Comparison of ENCODE assay signal across 31 cellular contexts in the genomic region with DNA sequence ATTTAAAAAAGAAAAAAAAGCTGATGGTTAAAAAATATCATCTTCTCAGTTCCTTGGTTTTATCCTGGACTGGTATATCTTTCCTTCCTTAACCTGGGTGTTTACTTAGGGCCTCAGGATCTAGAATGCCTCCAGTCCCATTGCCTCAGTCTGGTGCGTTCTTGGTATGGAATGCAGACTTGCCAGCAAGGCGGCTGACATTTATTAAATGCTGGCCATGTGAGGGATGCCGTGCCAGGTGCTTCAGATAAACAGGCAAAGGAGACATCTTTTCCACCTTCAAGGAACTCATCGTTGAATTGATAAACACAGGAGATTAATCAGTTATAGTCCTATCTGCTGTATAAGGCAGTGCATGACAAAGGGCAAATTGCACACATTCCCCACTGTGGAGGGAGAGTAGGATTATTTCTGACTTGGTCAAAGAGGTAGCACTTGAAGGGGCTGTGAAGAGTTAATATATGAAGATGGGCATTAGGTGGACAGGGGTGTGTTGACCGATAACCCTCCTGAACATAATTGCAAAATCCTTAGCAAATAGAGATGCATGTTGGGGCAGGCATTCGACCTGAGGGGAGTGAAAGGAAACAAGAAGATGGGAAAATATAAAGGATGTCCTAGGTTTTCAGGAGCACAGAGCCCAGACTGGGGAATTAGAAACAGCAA. TPM values are rescaled to one million over a fixed set of nuclear protein-coding genes. Genes with fewer than 3 reads are reported as not detected.
A peak's percentile ranks its signal among the peaks of the same experiment; 100 is the strongest.
DNase-seq lines count a peak whose midpoint lies in the region; ATAC-seq, FAIRE-seq and TF ChIP-seq lines count a peak whose summit lies in the region.
"Had no signal": no experiment of that assay in that cellular context is flagged by ENCODE, and none has a peak within 500 bp of the region (broad histone marks: within the 10 kb centered on the region; RNA-seq: fewer than 3 reads in every experiment).

No MANE protein-coding gene starts in this region.

- CTCF ChIA-PET in mammary epithelial cell (lab: Charles Lee; ENCODE audit: low non-redundant PET) = interaction anchor here (0.6 kb wide), 1 partner anchor 121 kb away, joined by 4 read pairs; no protein-coding TSS in a partner anchor
- CTCF ChIA-PET in MCF 10A (lab: Yijun Ruan, JAX) = interaction anchor here (0.6 to 0.7 kb wide), 2 partner anchors 42 to 277 kb away, joined by 3 read pairs; no protein-coding TSS in a partner anchor
- CTCF ChIA-PET in HepG2 (lab: Yijun Ruan, JAX; ENCODE audit: low intra/inter-chr PET ratio, low total read pairs) = no interaction called here

- H4K20me1 ChIP-seq in mammary epithelial cell (ENCODE audit: insufficient read depth, low read length) = no peaks in the 10 kb centered on the region
- H4K20me1 ChIP-seq in HepG2 (ENCODE audit: insufficient read depth, low read length) = no peaks in the 10 kb centered on the region
- no peaks in the 10 kb centered on the region for H4K20me1 ChIP-seq in osteoblast (ENCODE audit: insufficient read depth, low read length)
- H4K20me1 ChIP-seq: BLaER1 had no signal

- peaks cover 10% of the 10 kb centered on the region for H3K4me1 ChIP-seq in mammary epithelial cell (ENCODE audit: insufficient read depth, low read length)
- peaks cover 41% of the 10 kb centered on the region for H3K4me1 ChIP-seq in HepG2 (ENCODE audit: insufficient read depth, low read length)
- no peaks in the 10 kb centered on the region for H3K4me1 ChIP-seq in osteoblast (ENCODE audit: insufficient read depth, low read length)

- peaks cover 7% of the 10 kb centered on the region for H3K4me1 Mint-ChIP-seq in MCF 10A (ENCODE audit: insufficient read depth, unreplicated experiment)

- H2AFZ ChIP-seq in mammary epithelial cell (ENCODE audit: low read depth, low read length) (no peak overlapping the region), HepG2 (ENCODE audit: low read length) (no peak overlapping the region), osteoblast (ENCODE audit: low read length) (no peak overlapping the region)
- H2AFZ ChIP-seq: PC-9 had no signal

- H3K9me3 Mint-ChIP-seq in MCF 10A (ENCODE audit: unreplicated experiment) = peaks cover 19% of the 10 kb centered on the region

- H3K4me2 ChIP-seq in mammary epithelial cell (ENCODE audit: insufficient read depth, low read depth, low read length) (peak overlapping the region; percentile 2), HepG2 (ENCODE audit: low read depth, low read length) (peak overlapping the region; percentile 6; the same call in 1 of the 2 replicates), osteoblast (ENCODE audit: insufficient read depth, low read length) (no peak overlapping the region)
- H3K4me2 ChIP-seq: BLaER1, PC-9 had no signal

- in situ Hi-C loops in mammary epithelial cell (cut with MboI; ENCODE audit: low sequenced_read_pairs in 2 of 2) = no loop called here
- in situ Hi-C loops in HepG2 (cut with HindIII; ENCODE audit: extremely low pct_ligation_motif_present, low pct_unique_long_range_greater_than_20kb) = no loop called here

- TF ChIP-seq CTCF in mammary epithelial cell (conservative IDR thresholded peaks at IDR 0.05 in 1 of 2, IDR thresholded peaks at IDR 0.05 in 1 of 2; ENCODE audit: extremely low read depth in 1 of 2, insufficient read depth in 1 of 2, low read depth in 1 of 2, low read length in 2 of 2) (no peak), MCF 10A (IDR thresholded peaks at IDR 0.05; ENCODE audit: unreplicated experiment) (no peak), epithelial cell of esophagus (IDR thresholded peaks at IDR 0.05; ENCODE audit: insufficient read depth, low read depth, low read length, missing control alignments) (no peak), HepG2 (CRISPR knock-in tag; IDR thresholded peaks at IDR 0.05) (no peak), coronary artery (IDR thresholded peaks at IDR 0.05) (no peak), osteoblast (IDR thresholded peaks at IDR 0.05; ENCODE audit: extremely low read depth, low read depth, low read length) (no peak)

- peaks cover 13% of the 10 kb centered on the region for H3K36me3 Mint-ChIP-seq in MCF 10A (ENCODE audit: insufficient read depth, unreplicated experiment)

- H3K9ac ChIP-seq in mammary epithelial cell (ENCODE audit: insufficient read depth, low read length) = no peak overlapping the region
- H3K9ac ChIP-seq in HepG2 (ENCODE audit: insufficient read depth, low read depth, low read length) = no peak overlapping the region
- H3K9ac ChIP-seq: BLaER1 had no signal

- H3K36me3 ChIP-seq in mammary epithelial cell (ENCODE audit: insufficient read depth, low read length) = no peaks in the 10 kb centered on the region
- no peaks in the 10 kb centered on the region for H3K36me3 ChIP-seq in HepG2 (replicated peaks in 1 of 2; ENCODE audit: control insufficient read depth in 1 of 2, insufficient read depth in 2 of 2, low read length in 2 of 2)
- no peaks in the 10 kb centered on the region for H3K36me3 ChIP-seq in osteoblast (ENCODE audit: insufficient read depth, low read length)
- H3K36me3 ChIP-seq: BLaER1 had no signal

- H3K4me3 ChIP-seq in mammary epithelial cell (replicated peaks in 1 of 3; ENCODE audit: insufficient read depth in 1 of 3, low read depth in 2 of 3, low read length in 3 of 3) (no peak overlapping the region), epithelial cell of esophagus (ENCODE audit: low read length) (no peak overlapping the region), HepG2 (replicated peaks in 1 of 3; ENCODE audit: insufficient read depth in 1 of 3, low read depth in 2 of 3, low read length in 3 of 3) (no peak overlapping the region), coronary artery (no peak overlapping the region), osteoblast (ENCODE audit: insufficient read depth, low read length) (no peak overlapping the region)
- H3K4me3 ChIP-seq: BLaER1, GM12878, K562, PC-9 had no signal

- no peak for TF ChIP-seq RAD21 in HepG2 (CRISPR knock-in tag; IDR thresholded peaks at IDR 0.05)

- TF ChIP-seq EP300 in HepG2 (IDR thresholded peaks at IDR 0.05; ENCODE audit: low read depth in 2 of 2, low read length in 2 of 2) (no peak), HepG2 (CRISPR knock-in tag; IDR thresholded peaks at IDR 0.05; ENCODE audit: borderline replicate concordance) (no peak)

- H3K4me3 Mint-ChIP-seq in MCF 10A (ENCODE audit: unreplicated experiment) = no peak overlapping the region

- dilution Hi-C loops in mammary epithelial cell (cut with HindIII; ENCODE audit: low sequenced_read_pairs) = no loop called here

- DNase-seq in mammary epithelial cell = no peak
- DNase-seq in MCF 10A (ENCODE audit: unreplicated experiment) = no peak
- peak; percentile 59 for DNase-seq in epithelial cell of esophagus (ENCODE audit: low read depth)
- DNase-seq in HepG2 (ENCODE audit: low spot score) = no peak
- no peak for DNase-seq in coronary artery (ENCODE audit: low spot score)
- no peak for DNase-seq in osteoblast (ENCODE audit: insufficient read length, low spot score, missing footprints)
- DNase-seq: CD4-positive, alpha-beta memory T cell; COR-L47; DMS 273 treated with DMSO at 0.1 percent for 48 hours; DMS79; EL; GDM1; Kasumi-1; MV-4-11; NCI-H1105; NCI-H1436 treated with DMSO at 0.1 percent for 48 hours; NCI-H1930; NCI-H446; NCI-H524 treated with DMSO at 0.1 percent for 48 hours; NCI-H774; PC-9; SHP77 had no signal

- no peak overlapping the region for H3K27ac Mint-ChIP-seq in MCF 10A (ENCODE audit: low read depth, unreplicated experiment)

- ATAC-seq in HepG2 (peak; percentile 37), GM21423 (IDR thresholded peaks at IDR 0.05; ENCODE audit: unreplicated experiment) (no peak), HG03432 (IDR thresholded peaks at IDR 0.05; ENCODE audit: unreplicated experiment) (no peak)
- ATAC-seq: GM12878, HCT116 had no signal

- POLR2A ChIA-PET in MCF 10A (lab: Yijun Ruan, JAX) = interaction anchor here (0.6 kb wide), 1 partner anchor 24 kb away, joined by 3 read pairs; no protein-coding TSS in a partner anchor
- POLR2A ChIA-PET in HepG2 (lab: Yijun Ruan, JAX) = no interaction called here

- BruUV-seq in mammary epithelial cell (replicated peaks; lab: Mats Ljungman, UMichigan) (no TSS peak), MCF 10A (replicated peaks; lab: Mats Ljungman, UMichigan) (no TSS peak), HepG2 (replicated peaks; lab: Mats Ljungman, UMichigan) (no TSS peak)

- no peaks in the 10 kb centered on the region for H3K79me2 ChIP-seq in mammary epithelial cell (ENCODE audit: insufficient read depth, low read length)
- H3K79me2 ChIP-seq in HepG2 (ENCODE audit: insufficient read depth, low read length) = no peaks in the 10 kb centered on the region
- H3K79me2 ChIP-seq in osteoblast (ENCODE audit: insufficient read depth, low read length) = no peaks in the 10 kb centered on the region

- no peaks in the 10 kb centered on the region for H3K9me3 ChIP-seq in mammary epithelial cell (replicated peaks; ENCODE audit: insufficient read depth, low read length)
- no peaks in the 10 kb centered on the region for H3K9me3 ChIP-seq in HepG2 (ENCODE audit: low read length)
- H3K9me3 ChIP-seq in osteoblast (ENCODE audit: low read depth, low read length) = no peaks in the 10 kb centered on the region

- 28% methylated on average over 6 of the region's 6 CpGs for WGBS in mammary epithelial cell (ENCODE audit: low coverage, missing lambda C conversion rate)
- 27% methylated on average over 6 of the region's 6 CpGs for WGBS in HepG2 (ENCODE audit: low lambda C conversion rate)

- H3K27me3 ChIP-seq in mammary epithelial cell (ENCODE audit: insufficient read depth, low read length) (no peaks in the 10 kb centered on the region), HepG2 (ENCODE audit: control insufficient read depth in 1 of 2, insufficient read depth in 2 of 2, low read length in 2 of 2) (no peaks in the 10 kb centered on the region), osteoblast (ENCODE audit: insufficient read depth, low read length) (no peaks in the 10 kb centered on the region)
- H3K27me3 ChIP-seq: BLaER1 had no signal

- no peak for TF ChIP-seq POLR2A in HepG2 (IDR thresholded peaks at IDR 0.05; ENCODE audit: insufficient read depth in 1 of 2, low read depth in 2 of 2, low read length in 2 of 2)

- H3K27ac ChIP-seq in mammary epithelial cell (ENCODE audit: insufficient read depth, low read depth, low read length) = no peak overlapping the region
- no peak overlapping the region for H3K27ac ChIP-seq in HepG2 (ENCODE audit: extremely low read length, insufficient read depth, low read length)
- H3K27ac ChIP-seq in coronary artery = no peak overlapping the region
- no peak overlapping the region for H3K27ac ChIP-seq in osteoblast (ENCODE audit: low read depth, low read length)
- H3K27ac ChIP-seq: BLaER1, PC-9 had no signal

- FAIRE-seq in HepG2 (lab: Jason Lieb, UNC) = no peak
- FAIRE-seq: A204.1, GM12878, K562 had no signal

- H3K27me3 Mint-ChIP-seq in MCF 10A (ENCODE audit: insufficient read depth, unreplicated experiment) = no peaks in the 10 kb centered on the region
- H3K27me3 Mint-ChIP-seq: CD4-positive, alpha-beta memory T cell had no signal

- intact Hi-C loops in mammary epithelial cell (cut with micrococcal nuclease) = no loop called here
- intact Hi-C loops in MCF 10A (cut with micrococcal nuclease) = no loop called here
- intact Hi-C loops in HepG2 (cut with micrococcal nuclease; ENCODE audit: unreplicated experiment) = no loop called here

RNA-seq across cellular contexts. Expression of gene ALX4, which starts 54.4 kb away (rescaled TPM):
- total RNA-seq in mammary epithelial cell = under 1 TPM in 1 of 2 donors, not detected in 1; under 0.01 TPM
- polyA plus RNA-seq in mammary epithelial cell = not detected
- polyA minus RNA-seq in mammary epithelial cell = not detected
- not detected in 2 replicates for total RNA-seq in MCF 10A (2022)
- total RNA-seq in HepG2 (2016; rRNA removed; fragmentation: Illumina TruSeq; extraction: Trizol) = not detected in 2 replicates
- total RNA-seq in HepG2 (2016; cell fraction: cytosol; rRNA removed; fragmentation: Illumina TruSeq; extraction: Trizol; ENCODE audit: low read depth) = not detected in 2 replicates
- not detected in 2 replicates for total RNA-seq in HepG2 (2016; cell fraction: insoluble cytoplasmic fraction; rRNA removed; fragmentation: Illumina TruSeq; extraction: Trizol)
- total RNA-seq in HepG2 (2016; cell fraction: membrane; rRNA removed; fragmentation: Illumina TruSeq; extraction: Trizol) = not detected in 2 replicates
- not detected in 2 replicates for total RNA-seq in HepG2 (2016; cell fraction: nucleus; rRNA removed; fragmentation: Illumina TruSeq; extraction: Trizol)
- polyA plus RNA-seq in HepG2 (2011; rRNA removed) = not detected in 2 replicates
- polyA plus RNA-seq in HepG2 (2011; cell fraction: cytosol; rRNA removed) = not detected in 2 replicates
- polyA plus RNA-seq in HepG2 (2011; cell fraction: nucleus; rRNA removed) = not detected in 2 replicates
- 0.07 TPM in 1 of 2 replicates, not detected in the other for polyA plus RNA-seq in HepG2 (2012)
- not detected in 2 replicates for polyA plus RNA-seq in HepG2 (2016; cell fraction: cytosol; fragmentation: Illumina TruSeq; extraction: Trizol; ENCODE audit: low read depth)
- polyA plus RNA-seq in HepG2 (2016; cell fraction: insoluble cytoplasmic fraction; fragmentation: Illumina TruSeq; extraction: Trizol; ENCODE audit: low read depth) = not detected in 2 replicates
- polyA plus RNA-seq in HepG2 (2016; cell fraction: membrane; fragmentation: Illumina TruSeq; extraction: Trizol; ENCODE audit: low read depth) = not detected in 2 replicates
- polyA plus RNA-seq in HepG2 (2016; cell fraction: nucleus; fragmentation: Illumina TruSeq; extraction: Trizol; ENCODE audit: insufficient read depth, low read depth) = not detected in 2 replicates
- not detected in 2 replicates for polyA minus RNA-seq in HepG2 (2011; rRNA and poly(A)+ RNA removed; ENCODE audit: low replicate concordance)
- polyA minus RNA-seq in HepG2 (2011; cell fraction: cytosol; rRNA and poly(A)+ RNA removed) = not detected in 2 replicates
- polyA minus RNA-seq in HepG2 (2011; cell fraction: nucleus; rRNA and poly(A)+ RNA removed) = not detected in 2 replicates
- under 0.01 and 0.29 TPM in 2 replicates for total RNA-seq in osteoblast
- total RNA-seq: CD4-positive, alpha-beta memory T cell; GM12878; PC-9; RPMI7951 had no signal
- polyA plus RNA-seq: AG04450; CD4-positive, alpha-beta memory T cell; GM12878 had no signal
